In genomic region chr1:5992814-5993552, GRCh38 we compare ENCODE assay signal across 8 cellular contexts. TPM values are rescaled to one million over a fixed set of nuclear protein-coding genes. Genes with fewer than 3 reads are reported as not detected.
A peak's percentile ranks its signal among the peaks of the same experiment; 100 is the strongest.
DNase-seq lines count a peak whose midpoint lies in the region; ATAC-seq and TF ChIP-seq lines count a peak whose summit lies in the region.

No MANE protein-coding gene starts in this region.

- intact Hi-C loops in Panc1 (cut with micrococcal nuclease; ENCODE audit: unreplicated experiment) = no loop called here
- intact Hi-C loops in mucosa of descending colon (cut with DNase I, micrococcal nuclease) = no loop called here

- POLR2A ChIA-PET in CD8-positive, alpha-beta memory T cell (lab: Charles Lee) = interaction anchor here (4.0 kb wide), 1 partner anchor 33 kb away, joined by 42 read pairs; no protein-coding TSS in a partner anchor
- POLR2A ChIA-PET in Panc1 (lab: Charles Lee) = interaction anchor here (0.5 kb wide), 1 partner anchor 22 kb away, joined by 5 read pairs; no protein-coding TSS in a partner anchor

- peaks cover 0 to 28% (median 0%) of the 10 kb centered on the region in 3 donors for H3K36me3 Mint-ChIP-seq in CD8-positive, alpha-beta memory T cell
- H3K36me3 Mint-ChIP-seq in chondrocyte (ENCODE audit: low read depth) = no peaks in the 10 kb centered on the region

- H3K9me3 ChIP-seq in CD8-positive, alpha-beta memory T cell (ENCODE audit: low read length) = no peaks in the 10 kb centered on the region
- H3K9me3 ChIP-seq in Panc1 (ENCODE audit: control insufficient read depth, insufficient read depth, low read depth, low read length) = no peaks in the 10 kb centered on the region
- no peaks in the 10 kb centered on the region for H3K9me3 ChIP-seq in mucosa of descending colon

- no TSS peak for BruUV-seq in Panc1 (replicated peaks; lab: Mats Ljungman, UMichigan)

- no peaks in the 10 kb centered on the region for H3K9me3 Mint-ChIP-seq in CD8-positive, alpha-beta memory T cell
- no peaks in the 10 kb centered on the region for H3K9me3 Mint-ChIP-seq in chondrocyte (ENCODE audit: low read depth)

- H3K4me1 ChIP-seq in CD8-positive, alpha-beta memory T cell (ENCODE audit: insufficient read depth, low read length) = peaks cover 32% of the 10 kb centered on the region
- H3K4me1 ChIP-seq in Panc1 (ENCODE audit: control insufficient read depth, insufficient read depth, low read length) (peaks cover 16% of the 10 kb centered on the region), mucosa of descending colon (ENCODE audit: low read depth) (peaks cover 6% of the 10 kb centered on the region)

- peak overlapping the region; percentile 98 for H3K27ac ChIP-seq in CD8-positive, alpha-beta memory T cell (ENCODE audit: low read depth, low read length)
- peak overlapping the region; percentile 39; the same call in 1 of the 2 replicates for H3K27ac ChIP-seq in Panc1 (ENCODE audit: low read length)

- peak; percentile 5 for ATAC-seq in GM21619 (IDR thresholded peaks at IDR 0.05; ENCODE audit: unreplicated experiment)
- peak; percentile 27 for ATAC-seq in Panc1
- peak; percentile 1 for ATAC-seq in mucosa of descending colon
- no peak for ATAC-seq in HG03159 (IDR thresholded peaks at IDR 0.05; ENCODE audit: unreplicated experiment)
- no peak for ATAC-seq in esophagus mucosa

- peaks cover 0 to 3% of the 10 kb centered on the region in 2 donors for H3K27me3 Mint-ChIP-seq in CD8-positive, alpha-beta memory T cell
- H3K27me3 Mint-ChIP-seq in chondrocyte (ENCODE audit: low read depth) = no peaks in the 10 kb centered on the region

- H3K4me3 Mint-ChIP-seq in CD8-positive, alpha-beta memory T cell = peak overlapping the region; percentile 93 to 99 (median 96)
- peak overlapping the region; percentile 82 for H3K4me3 Mint-ChIP-seq in chondrocyte (ENCODE audit: unreplicated experiment)

- in situ Hi-C loops in Panc1 (cut with HindIII; ENCODE audit: low pct_unique_long_range_greater_than_20kb, low sequenced_read_pairs) = no loop called here

- H3K4me1 Mint-ChIP-seq in CD8-positive, alpha-beta memory T cell = peaks cover 33 to 47% (median 41%) of the 10 kb centered on the region in 3 donors
- peaks cover 23% of the 10 kb centered on the region for H3K4me1 Mint-ChIP-seq in chondrocyte (ENCODE audit: low read depth)

- CTCF ChIA-PET in CD8-positive, alpha-beta memory T cell (lab: Charles Lee) = interaction anchor here (0.7 to 2.7 kb wide), 7 partner anchors 10 to 41 kb away, joined by 3 to 23 read pairs (median 4); no protein-coding TSS in a partner anchor
- CTCF ChIA-PET in Panc1 (lab: Charles Lee) = no interaction called here

- H3K27ac Mint-ChIP-seq in CD8-positive, alpha-beta memory T cell = peak overlapping the region; percentile 89 to 98 (median 94)
- no peak overlapping the region for H3K27ac Mint-ChIP-seq in chondrocyte (ENCODE audit: unreplicated experiment)

- H3K36me3 ChIP-seq in CD8-positive, alpha-beta memory T cell (ENCODE audit: insufficient read depth, low read length) = no peaks in the 10 kb centered on the region
- no peaks in the 10 kb centered on the region for H3K36me3 ChIP-seq in Panc1 (ENCODE audit: control insufficient read depth, insufficient read depth, low read length)
- no peaks in the 10 kb centered on the region for H3K36me3 ChIP-seq in mucosa of descending colon (ENCODE audit: low read depth)

- DNase-seq in CD8-positive, alpha-beta memory T cell = no peak
- no peak for DNase-seq in Panc1 (ENCODE audit: low read depth, low spot score)
- DNase-seq in chondrocyte (ENCODE audit: low spot score) = peak; percentile 75
- peak in 1 of 3 donors; percentile 65 for DNase-seq in mucosa of descending colon
- DNase-seq in NCI-H187 treated with DMSO at 0.1 percent for 48 hours (lab: John Stamatoyannopoulos, UW) = no peak

- peak overlapping the region; percentile 93 for H3K4me3 ChIP-seq in CD8-positive, alpha-beta memory T cell (ENCODE audit: low read length)
- H3K4me3 ChIP-seq in Panc1 (ENCODE audit: low read depth in 2 of 2, low read length in 2 of 2) (peak overlapping the region; percentile 75 to 81), mucosa of descending colon (peak overlapping the region; percentile 68)

- TF ChIP-seq CTCF in Panc1 (IDR thresholded peaks at IDR 0.05) (no peak), chondrocyte (IDR thresholded peaks at IDR 0.05) (no peak), mucosa of descending colon (IDR thresholded peaks at IDR 0.05) (no peak)

- H3K27me3 ChIP-seq in CD8-positive, alpha-beta memory T cell (ENCODE audit: insufficient read depth, low read length, poor library complexity, severe bottlenecking) = no peaks in the 10 kb centered on the region
- H3K27me3 ChIP-seq in Panc1 (ENCODE audit: control insufficient read depth, insufficient read depth, low read length) = no peaks in the 10 kb centered on the region

RNA-seq across cellular contexts. Expression of gene NPHP4, which starts 0.8 kb away (rescaled TPM):
- 10 to 100 TPM; 11.2 to 11.5 TPM for total RNA-seq in CD8-positive, alpha-beta memory T cell
- 1.2 TPM for polyA plus RNA-seq in CD8-positive, alpha-beta memory T cell
- total RNA-seq in Panc1 (2021; ENCODE audit: unreplicated experiment) (20.1 TPM), chondrocyte (7.6 to 11.9 TPM (median 8.7 TPM) in 3 replicates), mucosa of descending colon (10 to 100 TPM in 2 of 3 donors, 1 to 10 TPM in 1; 7.5 to 12.2 (median 10.3) TPM), esophagus mucosa (4.7 TPM)
- polyA plus RNA-seq in Panc1 (2012; ENCODE audit: insufficient read length) = 20.8 TPM

RNA-seq across cellular contexts. Expression of gene KCNAB2, which starts 52.7 kb away (rescaled TPM):
- 100 to 1,000 TPM; 171 TPM for total RNA-seq in CD8-positive, alpha-beta memory T cell
- polyA plus RNA-seq in CD8-positive, alpha-beta memory T cell = 52.6 TPM
- total RNA-seq in Panc1 (2021; ENCODE audit: unreplicated experiment) = 27.6 TPM
- 27.2 TPM for polyA plus RNA-seq in Panc1 (2012; ENCODE audit: insufficient read length)
- 4.2 to 7.3 TPM (median 5.2 TPM) in 3 replicates for total RNA-seq in chondrocyte
- 10 to 100 TPM in 2 of 3 donors, 1 to 10 TPM in 1; 6.9 to 15.7 (median 11.8) TPM for total RNA-seq in mucosa of descending colon
- 3.6 TPM for total RNA-seq in esophagus mucosa

Comparison
In these comparisons a context has a peak if more than half of its experiments do, and no peak if none do; other contexts are left out.
1. ATAC-seq: peak in GM21619 (single experiment), Panc1 (single experiment) and mucosa of descending colon (single experiment); none in HG03159 (single experiment) and esophagus mucosa (single experiment).
2. Peak in every context shown above with its lines, with median percentiles within 50 percentile points of each other: H3K4me3 ChIP-seq.